ENCODE assay signal across 20 cellular contexts in genomic region chr1:222331340-222331739, GRCh38.
DNase-seq lines count a peak whose midpoint lies in the region; ATAC-seq and TF ChIP-seq lines count a peak whose summit lies in the region.
"Had no signal": no experiment of that assay in that cellular context is flagged by ENCODE, and none has a peak within 500 bp of the region (broad histone marks: within the 10 kb centered on the region; RNA-seq: fewer than 3 reads in every experiment).

No MANE protein-coding gene starts in this region.

- no peak overlapping the region for H3K27ac Mint-ChIP-seq in activated T-helper 1 cell treated with anti-CD3 and anti-CD28 coated beads, Interleukin-12 subunit alpha, Interleukin-12 subunit beta, Interleukin-2, Interleukin-4 antibody, amounts not matched to agents 30 ng/mL and 10 ng/mL and 1 ng/mL, durations not matched to agents 14 hours and 24 hours and 36 hours
- no peak overlapping the region for H3K27ac Mint-ChIP-seq in CD8-positive, alpha-beta T cell
- H3K27ac Mint-ChIP-seq: activated T-helper 17 cell treated with anti-CD3 and anti-CD28 coated beads, Interleukin-2, amount 50 U/mL, for 72 hours had no signal

- peak overlapping the region; percentile 13 for H3K4me2 ChIP-seq in osteoblast (ENCODE audit: insufficient read depth, low read length)
- H3K4me2 ChIP-seq: BLaER1 treated with 17β-estradiol and CSF1 and Interleukin-3, amounts not matched to agents 10 nM and 100 nM had no signal

- CTCF ChIA-PET in CD8-positive, alpha-beta T cell (lab: Charles Lee) = no interaction called here

- intact Hi-C loops in activated T-helper 1 cell treated with anti-CD3 and anti-CD28 coated beads, Interleukin-12 subunit alpha, Interleukin-12 subunit beta, Interleukin-2, Interleukin-4 antibody, amounts not matched to agents 30 ng/mL and 10 ng/mL and 1 ng/mL, durations not matched to agents 14 hours and 24 hours and 36 hours (cut with micrococcal nuclease) = no loop called here
- intact Hi-C loops in CD8-positive, alpha-beta T cell (cut with DNase I, micrococcal nuclease) = no loop called here

- in situ Hi-C loops in ACHN (cut with HindIII; ENCODE audit: low pct_ligation_motif_present, low pct_unique_long_range_greater_than_20kb, low sequenced_read_pairs) = no loop called here

- H3K4me1 ChIP-seq in osteoblast (ENCODE audit: insufficient read depth, low read length) = peaks cover 40% of the 10 kb centered on the region
- H3K4me1 ChIP-seq in CD8-positive, alpha-beta T cell (ENCODE audit: insufficient read depth, low read length) = no peaks in the 10 kb centered on the region
- H3K4me1 ChIP-seq: sigmoid colon had no signal

- no peak overlapping the region for H3K4me3 Mint-ChIP-seq in activated T-cell treated with anti-CD3 and anti-CD28 coated beads, Interleukin-2, amount 50 U/mL, for 4 hours
- no peak overlapping the region for H3K4me3 Mint-ChIP-seq in activated T-helper 1 cell treated with anti-CD3 and anti-CD28 coated beads, Interleukin-12 subunit alpha, Interleukin-12 subunit beta, Interleukin-2, Interleukin-4 antibody, amounts not matched to agents 30 ng/mL and 10 ng/mL and 1 ng/mL, durations not matched to agents 14 hours and 24 hours and 36 hours
- H3K4me3 Mint-ChIP-seq in CD8-positive, alpha-beta T cell = no peak overlapping the region
- H3K4me3 Mint-ChIP-seq: activated T-helper 17 cell treated with anti-CD3 and anti-CD28 coated beads, Interleukin-2, amount 50 U/mL, for 72 hours had no signal

- H3K79me2 ChIP-seq in osteoblast (ENCODE audit: insufficient read depth, low read length) = no peaks in the 10 kb centered on the region

- H2AFZ ChIP-seq in osteoblast (ENCODE audit: low read length) = no peak overlapping the region

- H3K9me3 ChIP-seq in osteoblast (ENCODE audit: low read depth, low read length) = no peaks in the 10 kb centered on the region
- no peaks in the 10 kb centered on the region for H3K9me3 ChIP-seq in CD8-positive, alpha-beta T cell (ENCODE audit: low read length)
- H3K9me3 ChIP-seq: BLaER1 treated with 17β-estradiol and CSF1 and Interleukin-3, amounts not matched to agents 10 nM and 100 nM; ovary; sigmoid colon had no signal

- TF ChIP-seq CTCF in osteoblast (IDR thresholded peaks at IDR 0.05; ENCODE audit: extremely low read depth, low read depth, low read length) = no peak
- no peak for TF ChIP-seq CTCF in CD8-positive, alpha-beta T cell (IDR thresholded peaks at IDR 0.05)

- ATAC-seq in activated T-cell treated with anti-CD3 and anti-CD28 coated beads, Interleukin-2, amount 50 U/mL, for 4 hours = no peak
- ATAC-seq in CD8-positive, alpha-beta T cell = no peak
- ATAC-seq: activated T-helper 17 cell treated with anti-CD3 and anti-CD28 coated beads, Interleukin-2, amount 50 U/mL, for 72 hours; left ventricle myocardium superior; Right ventricle myocardium inferior had no signal

- DNase-seq in EH (ENCODE audit: low read depth) (peak; percentile 85), NCI-H526 treated with DMSO at 0.1 percent for 48 hours (lab: John Stamatoyannopoulos, UW) (peak; percentile 2), epithelial cell of prostate (ENCODE audit: low read depth, low spot score) (peak; percentile 6), osteoblast (ENCODE audit: insufficient read length, low spot score, missing footprints) (peak; percentile 38), ACHN (no peak)
- DNase-seq in activated T-cell treated with anti-CD3 and anti-CD28 coated beads, Interleukin-2, amount 50 U/mL, for 4 hours = no peak
- DNase-seq in activated T-helper 1 cell treated with anti-CD3 and anti-CD28 coated beads, Interleukin-12 subunit alpha, Interleukin-12 subunit beta, Interleukin-2, Interleukin-4 antibody, amounts not matched to agents 30 ng/mL and 10 ng/mL and 1 ng/mL, durations not matched to agents 14 hours and 24 hours and 36 hours (ENCODE audit: low spot score) = no peak
- DNase-seq in CD8-positive, alpha-beta T cell = no peak
- DNase-seq: activated CD8-positive, alpha-beta memory T cell treated with anti-CD3 and anti-CD28 coated beads for 24 hours; H7; left ventricle myocardium superior; MM.1S; NCI-H1930; NCI-H446; ovary; sigmoid colon; substantia nigra had no signal

- H3K4me1 Mint-ChIP-seq in activated T-cell treated with anti-CD3 and anti-CD28 coated beads, Interleukin-2, amount 50 U/mL, for 4 hours (ENCODE audit: low read depth) = no peaks in the 10 kb centered on the region
- H3K4me1 Mint-ChIP-seq in activated T-helper 1 cell treated with anti-CD3 and anti-CD28 coated beads, Interleukin-12 subunit alpha, Interleukin-12 subunit beta, Interleukin-2, Interleukin-4 antibody, amounts not matched to agents 30 ng/mL and 10 ng/mL and 1 ng/mL, durations not matched to agents 14 hours and 24 hours and 36 hours (ENCODE audit: low read depth) = no peaks in the 10 kb centered on the region
- H3K4me1 Mint-ChIP-seq in CD8-positive, alpha-beta T cell (ENCODE audit: low read depth) = peaks cover 1% of the 10 kb centered on the region
- H3K4me1 Mint-ChIP-seq: activated T-helper 17 cell treated with anti-CD3 and anti-CD28 coated beads, Interleukin-2, amount 50 U/mL, for 72 hours had no signal

- H3K9me3 Mint-ChIP-seq in activated T-cell treated with anti-CD3 and anti-CD28 coated beads, Interleukin-2, amount 50 U/mL, for 4 hours = peaks cover 4% of the 10 kb centered on the region
- H3K9me3 Mint-ChIP-seq in activated T-helper 1 cell treated with anti-CD3 and anti-CD28 coated beads, Interleukin-12 subunit alpha, Interleukin-12 subunit beta, Interleukin-2, Interleukin-4 antibody, amounts not matched to agents 30 ng/mL and 10 ng/mL and 1 ng/mL, durations not matched to agents 14 hours and 24 hours and 36 hours = no peaks in the 10 kb centered on the region
- no peaks in the 10 kb centered on the region for H3K9me3 Mint-ChIP-seq in CD8-positive, alpha-beta T cell
- H3K9me3 Mint-ChIP-seq: activated T-helper 17 cell treated with anti-CD3 and anti-CD28 coated beads, Interleukin-2, amount 50 U/mL, for 72 hours had no signal

- H4K20me1 ChIP-seq in osteoblast (ENCODE audit: insufficient read depth, low read length) = no peaks in the 10 kb centered on the region
- H4K20me1 ChIP-seq: BLaER1 treated with 17β-estradiol and CSF1 and Interleukin-3, amounts not matched to agents 10 nM and 100 nM had no signal

- H3K27ac ChIP-seq in epithelial cell of prostate = no peak overlapping the region
- peak overlapping the region; percentile 87 for H3K27ac ChIP-seq in osteoblast (ENCODE audit: low read depth, low read length)
- H3K27ac ChIP-seq in CD8-positive, alpha-beta T cell (ENCODE audit: low read depth, low read length) = no peak overlapping the region
- H3K27ac ChIP-seq: BLaER1 treated with 17β-estradiol and CSF1 and Interleukin-3, amounts not matched to agents 10 nM and 100 nM; ovary; sigmoid colon had no signal

- H3K4me3 ChIP-seq in osteoblast (ENCODE audit: insufficient read depth, low read length) = no peak overlapping the region
- no peak overlapping the region for H3K4me3 ChIP-seq in CD8-positive, alpha-beta T cell (ENCODE audit: low read depth, low read length)
- H3K4me3 ChIP-seq: BLaER1 treated with 17β-estradiol and CSF1 and Interleukin-3, amounts not matched to agents 10 nM and 100 nM; ovary; sigmoid colon had no signal

- H3K36me3 Mint-ChIP-seq in activated T-cell treated with anti-CD3 and anti-CD28 coated beads, Interleukin-2, amount 50 U/mL, for 4 hours (ENCODE audit: insufficient read depth) = no peaks in the 10 kb centered on the region
- H3K36me3 Mint-ChIP-seq in activated T-helper 1 cell treated with anti-CD3 and anti-CD28 coated beads, Interleukin-12 subunit alpha, Interleukin-12 subunit beta, Interleukin-2, Interleukin-4 antibody, amounts not matched to agents 30 ng/mL and 10 ng/mL and 1 ng/mL, durations not matched to agents 14 hours and 24 hours and 36 hours (ENCODE audit: low read depth) = no peaks in the 10 kb centered on the region
- no peaks in the 10 kb centered on the region for H3K36me3 Mint-ChIP-seq in CD8-positive, alpha-beta T cell

- POLR2A ChIA-PET in CD8-positive, alpha-beta T cell (lab: Charles Lee) = no interaction called here

- no peaks in the 10 kb centered on the region for H3K27me3 ChIP-seq in osteoblast (ENCODE audit: insufficient read depth, low read length)
- no peaks in the 10 kb centered on the region for H3K27me3 ChIP-seq in CD8-positive, alpha-beta T cell (ENCODE audit: insufficient read depth, low read length)
- H3K27me3 ChIP-seq: BLaER1 treated with 17β-estradiol and CSF1 and Interleukin-3, amounts not matched to agents 10 nM and 100 nM; ovary; sigmoid colon had no signal

- H3K27me3 Mint-ChIP-seq in activated T-cell treated with anti-CD3 and anti-CD28 coated beads, Interleukin-2, amount 50 U/mL, for 4 hours (ENCODE audit: low read depth) = peaks cover 2% of the 10 kb centered on the region
- no peaks in the 10 kb centered on the region for H3K27me3 Mint-ChIP-seq in activated T-helper 1 cell treated with anti-CD3 and anti-CD28 coated beads, Interleukin-12 subunit alpha, Interleukin-12 subunit beta, Interleukin-2, Interleukin-4 antibody, amounts not matched to agents 30 ng/mL and 10 ng/mL and 1 ng/mL, durations not matched to agents 14 hours and 24 hours and 36 hours (ENCODE audit: insufficient read depth)
- no peaks in the 10 kb centered on the region for H3K27me3 Mint-ChIP-seq in CD8-positive, alpha-beta T cell (ENCODE audit: low read depth)
- H3K27me3 Mint-ChIP-seq: activated T-helper 17 cell treated with anti-CD3 and anti-CD28 coated beads, Interleukin-2, amount 50 U/mL, for 72 hours had no signal

- H3K36me3 ChIP-seq in osteoblast (ENCODE audit: insufficient read depth, low read length) = no peaks in the 10 kb centered on the region
- H3K36me3 ChIP-seq in CD8-positive, alpha-beta T cell (ENCODE audit: insufficient read depth, low read length) = no peaks in the 10 kb centered on the region
- H3K36me3 ChIP-seq: BLaER1 treated with 17β-estradiol and CSF1 and Interleukin-3, amounts not matched to agents 10 nM and 100 nM; ovary; sigmoid colon had no signal

Comparison
In these comparisons a context has a peak if more than half of its experiments do, and no peak if none do; other contexts are left out.
1. DNase-seq: peak in EH (single experiment), NCI-H526 treated with DMSO at 0.1 percent for 48 hours (single experiment), epithelial cell of prostate (single experiment) and osteoblast (single experiment); none in activated T-cell treated with anti-CD3 and anti-CD28 coated beads, Interleukin-2, amount 50 U/mL, for 4 hours (single experiment), activated T-helper 1 cell treated with anti-CD3 and anti-CD28 coated beads, Interleukin-12 subunit alpha, Interleukin-12 subunit beta, Interleukin-2, Interleukin-4 antibody, amounts not matched to agents 30 ng/mL and 10 ng/mL and 1 ng/mL, durations not matched to agents 14 hours and 24 hours and 36 hours (single experiment), ACHN (single experiment) and CD8-positive, alpha-beta T cell (0 of 7).